ENCODE assay signal across 34 cellular contexts in the genomic region with DNA sequence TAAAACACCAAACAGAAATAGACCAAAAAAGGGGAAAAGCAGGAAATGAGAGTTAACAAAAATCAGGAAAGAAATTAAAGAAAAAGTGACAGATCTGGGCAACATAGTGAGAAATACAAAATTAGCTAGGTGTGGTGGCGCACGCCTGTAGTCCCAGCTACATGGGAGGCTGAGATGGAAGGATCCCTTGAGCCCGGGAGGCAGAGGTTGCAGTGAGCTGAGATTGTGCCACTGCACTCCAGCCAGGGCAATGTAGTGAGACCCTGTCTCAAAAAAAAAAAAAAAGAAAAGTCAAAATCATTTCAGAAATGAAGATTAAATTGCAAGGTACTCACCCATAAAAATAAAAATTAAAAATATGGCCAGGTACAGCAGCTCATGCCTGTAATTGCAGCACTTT. TPM values are rescaled to one million over a fixed set of nuclear protein-coding genes. Genes with fewer than 3 reads are reported as not detected.
"Had no signal": no experiment of that assay in that cellular context is flagged by ENCODE, and none has a peak within 500 bp of the region (broad histone marks: within the 10 kb centered on the region; RNA-seq: fewer than 3 reads in every experiment).

No MANE protein-coding gene starts in this region.

- H3K9me3 ChIP-seq: MG63 had no signal

- DNase-seq: activated CD4-positive, alpha-beta T cell treated with anti-CD3 and anti-CD28 coated beads for 36 hours; activated CD4-positive, alpha-beta T cell treated with anti-CD3 and anti-CD28 coated beads, Interleukin-2, amount 10 ng/mL, durations not matched to agents 7 days and 5 days; activated CD4-positive, alpha-beta T cell treated with anti-CD3 and anti-CD28 coated beads, Interleukin-2, amount 50 U/mL, for 48 hours; activated CD8-positive, alpha-beta T cell treated with anti-CD3 and anti-CD28 coated beads, Interleukin-2, amount 10 ng/mL, durations not matched to agents 7 days and 5 days; activated gamma-delta T cell; activated naive CD4-positive, alpha-beta T cell treated with anti-CD3 and anti-CD28 coated beads for 36 hours; activated naive CD8-positive, alpha-beta T cell treated with anti-CD3 and anti-CD28 coated beads, Interleukin-2, amount 50 U/mL, for 24 hours; activated T-cell treated with anti-CD3 and anti-CD28 coated beads, Interleukin-2, amount 50 U/mL, for 24 hours; anterior cingulate cortex; central memory CD4-positive, alpha-beta T cell; Kasumi-1; KG1; MG63; NCI-H1048; NCI-H1436 treated with DMSO at 0.1 percent for 48 hours; NCI-H1694 treated with DMSO at 0.1 percent for 48 hours; NCI-H2029; NCI-H345; NCI-H524 treated with DMSO at 0.1 percent for 48 hours; NK-92 treated with Interleukin-12 subunit alpha and Interleukin-12 subunit beta, amount 100 ng/mL, for 24 hours; PC-3; Right ventricle myocardium superior; SW 1271; T-helper 1 cell; T-helper 2 cell; T-helper 9 cell had no signal

- H3K36me3 ChIP-seq: MG63, Peyer's patch had no signal

- ATAC-seq: activated CD4-positive, alpha-beta T cell treated with anti-CD3 and anti-CD28 coated beads for 36 hours; activated CD4-positive, CD25-positive, alpha-beta regulatory T cell treated with anti-CD3 and anti-CD28 coated beads, Interleukin-2, amount 50 U/mL, for 24 hours; activated CD8-positive, alpha-beta T cell treated with anti-CD3 and anti-CD28 coated beads, Interleukin-2, amount 10 ng/mL, durations not matched to agents 7 days and 5 days; activated naive CD8-positive, alpha-beta T cell treated with anti-CD3 and anti-CD28 coated beads, Interleukin-2, amount 50 U/mL, for 24 hours; PC-3 had no signal

- H3K9me3 Mint-ChIP-seq: activated CD4-positive, alpha-beta T cell treated with anti-CD3 and anti-CD28 coated beads, Interleukin-2, amount 10 ng/mL, durations not matched to agents 7 days and 5 days; activated T-cell treated with anti-CD3 and anti-CD28 coated beads, Interleukin-2, amount 50 U/mL, for 24 hours; activated T-helper 2 cell treated with anti-CD3 and anti-CD28 coated beads, Interferon-gamma antibody, Interleukin-2, Interleukin-4, amounts not matched to agents 10 μg/mL and 5 μg/mL and 100 μg/mL, durations not matched to agents 14 hours and 24 hours and 36 hours had no signal

- H3K27me3 Mint-ChIP-seq: activated naive CD8-positive, alpha-beta T cell had no signal

- H3K36me3 Mint-ChIP-seq: activated naive CD8-positive, alpha-beta T cell; brain had no signal

- H3K27me3 ChIP-seq: MG63, Peyer's patch had no signal

- H3K27ac Mint-ChIP-seq: activated CD4-positive, alpha-beta T cell treated with anti-CD3 and anti-CD28 coated beads for 36 hours; activated CD4-positive, alpha-beta T cell treated with anti-CD3 and anti-CD28 coated beads, Interleukin-2, amount 10 ng/mL, durations not matched to agents 7 days and 5 days; activated CD8-positive, alpha-beta T cell treated with anti-CD3 and anti-CD28 coated beads, Interleukin-2, amount 10 ng/mL, durations not matched to agents 7 days and 5 days; activated naive CD4-positive, alpha-beta T cell treated with anti-CD3 and anti-CD28 coated beads for 36 hours; activated naive CD8-positive, alpha-beta T cell; activated naive CD8-positive, alpha-beta T cell treated with anti-CD3 and anti-CD28 coated beads, Interleukin-2, amount 50 U/mL, for 24 hours; activated T-cell treated with anti-CD3 and anti-CD28 coated beads, Interleukin-2, amount 50 U/mL, for 24 hours; activated T-helper 2 cell treated with anti-CD3 and anti-CD28 coated beads, Interferon-gamma antibody, Interleukin-2, Interleukin-4, amounts not matched to agents 10 μg/mL and 5 μg/mL and 100 μg/mL, durations not matched to agents 14 hours and 24 hours and 36 hours; brain had no signal

- H3K4me3 Mint-ChIP-seq: activated CD4-positive, alpha-beta T cell treated with anti-CD3 and anti-CD28 coated beads for 36 hours; activated CD4-positive, alpha-beta T cell treated with anti-CD3 and anti-CD28 coated beads, Interleukin-2, amount 10 ng/mL, durations not matched to agents 7 days and 5 days; activated CD8-positive, alpha-beta T cell treated with anti-CD3 and anti-CD28 coated beads, Interleukin-2, amount 10 ng/mL, durations not matched to agents 7 days and 5 days; activated naive CD4-positive, alpha-beta T cell treated with anti-CD3 and anti-CD28 coated beads for 36 hours; activated naive CD8-positive, alpha-beta T cell; activated naive CD8-positive, alpha-beta T cell treated with anti-CD3 and anti-CD28 coated beads, Interleukin-2, amount 50 U/mL, for 24 hours; activated T-cell treated with anti-CD3 and anti-CD28 coated beads, Interleukin-2, amount 50 U/mL, for 24 hours; brain had no signal

- H3K27ac ChIP-seq: Peyer's patch, RWPE1 had no signal

- H3K4me3 ChIP-seq: MG63, Peyer's patch had no signal

RNA-seq across cellular contexts. Expression of gene GRM4, which starts 13.0 kb away (rescaled TPM):
- total RNA-seq: activated CD4-positive, alpha-beta T cell treated with anti-CD3 and anti-CD28 coated beads, Interleukin-2, amount 10 ng/mL, durations not matched to agents 7 days and 5 days; activated CD8-positive, alpha-beta T cell treated with anti-CD3 and anti-CD28 coated beads, Interleukin-2, amount 10 ng/mL, durations not matched to agents 7 days and 5 days; activated T-helper 2 cell treated with anti-CD3 and anti-CD28 coated beads, Interferon-gamma antibody, Interleukin-2, Interleukin-4, amounts not matched to agents 10 μg/mL and 5 μg/mL and 100 μg/mL, durations not matched to agents 14 hours and 24 hours and 36 hours; bronchial epithelial cell; NCI-H460; PC-3; Peyer's patch; Right ventricle myocardium superior had no signal
